ENCODE assay signal across 25 cellular contexts in genomic region chr2:8625399-8626283, GRCh38. TPM values are rescaled to one million over a fixed set of nuclear protein-coding genes. Genes with fewer than 3 reads are reported as not detected.
DNase-seq lines count a peak whose midpoint lies in the region; ATAC-seq and TF ChIP-seq lines count a peak whose summit lies in the region.
"Had no signal": no experiment of that assay in that cellular context is flagged by ENCODE, and none has a peak within 500 bp of the region (broad histone marks: within the 10 kb centered on the region; RNA-seq: fewer than 3 reads in every experiment).

No MANE protein-coding gene starts in this region.

- no peaks in the 10 kb centered on the region for H3K4me1 Mint-ChIP-seq in chondrocyte (ENCODE audit: low read depth)
- H3K4me1 Mint-ChIP-seq: activated naive CD4-positive, alpha-beta T cell treated with anti-CD3 and anti-CD28 coated beads, Interleukin-2, amount 50 U/mL, for 24 hours; central memory CD8-positive, alpha-beta T cell had no signal

- no peaks in the 10 kb centered on the region for H3K9me3 Mint-ChIP-seq in chondrocyte (ENCODE audit: low read depth)
- H3K9me3 Mint-ChIP-seq: activated naive CD4-positive, alpha-beta T cell treated with anti-CD3 and anti-CD28 coated beads, Interleukin-2, amount 50 U/mL, for 24 hours; activated T-cell treated with anti-CD3 and anti-CD28 coated beads, Interleukin-2, amount 50 U/mL, for 72 hours; CD8-positive, alpha-beta memory T cell; central memory CD8-positive, alpha-beta T cell; naive thymus-derived CD8-positive, alpha-beta T cell had no signal

- H3K36me3 Mint-ChIP-seq in chondrocyte (ENCODE audit: low read depth) = no peaks in the 10 kb centered on the region
- H3K36me3 Mint-ChIP-seq: activated naive CD4-positive, alpha-beta T cell treated with anti-CD3 and anti-CD28 coated beads, Interleukin-2, amount 50 U/mL, for 24 hours; CD8-positive, alpha-beta memory T cell; naive thymus-derived CD8-positive, alpha-beta T cell had no signal

- TF ChIP-seq CTCF in chondrocyte (IDR thresholded peaks at IDR 0.05) = no peak

- DNase-seq in activated CD4-positive, CD25-positive, alpha-beta regulatory T cell treated with anti-CD3 and anti-CD28 coated beads, Interleukin-2, amount 50 U/mL, for 72 hours = peak; percentile 17
- DNase-seq in chondrocyte (ENCODE audit: low spot score) = peak; percentile 89
- DNase-seq in mesenteric fat pad (ENCODE audit: low spot score) = peak; percentile 87
- DNase-seq in sciatic nerve (ENCODE audit: low spot score) = peak; percentile 49
- no peak for DNase-seq in hypothalamus (lab: John Stamatoyannopoulos, UW)
- DNase-seq in Ammon's horn (ENCODE audit: low spot score) = no peak
- DNase-seq in GM03348 (ENCODE audit: low spot score) = no peak
- DNase-seq: 8988T; activated CD4-positive, alpha-beta T cell treated with anti-CD3 and anti-CD28 coated beads for 4 hours; activated T-cell treated with anti-CD3 and anti-CD28 coated beads, Interleukin-2, amount 50 U/mL, for 72 hours; AML-193; CD8-positive, alpha-beta memory T cell; DMS153; glutamatergic neuron; GOT3; NCI-H146; NCI-H510A treated with DMSO at 0.1 percent for 48 hours; PC-9; psoas muscle; SHP77 treated with DMSO at 0.1 percent for 48 hours; upper lobe of left lung had no signal

- intact Hi-C loops in sciatic nerve (cut with DNase I) = loop anchor here (5.0 to 10.0 kb wide), 2 partner anchors 59 to 1198 kb away; partner anchors contain the start of gene ID2

- no peak overlapping the region for H3K27ac Mint-ChIP-seq in chondrocyte (ENCODE audit: unreplicated experiment)
- H3K27ac Mint-ChIP-seq: activated naive CD4-positive, alpha-beta T cell treated with anti-CD3 and anti-CD28 coated beads, Interleukin-2, amount 50 U/mL, for 24 hours; activated T-cell treated with anti-CD3 and anti-CD28 coated beads, Interleukin-2, amount 50 U/mL, for 72 hours had no signal

- no peak overlapping the region for H3K4me3 Mint-ChIP-seq in chondrocyte (ENCODE audit: unreplicated experiment)
- H3K4me3 Mint-ChIP-seq: activated naive CD4-positive, alpha-beta T cell treated with anti-CD3 and anti-CD28 coated beads, Interleukin-2, amount 50 U/mL, for 24 hours; activated T-cell treated with anti-CD3 and anti-CD28 coated beads, Interleukin-2, amount 50 U/mL, for 72 hours; CD8-positive, alpha-beta memory T cell; central memory CD8-positive, alpha-beta T cell; naive thymus-derived CD8-positive, alpha-beta T cell had no signal

- peaks cover 11% of the 10 kb centered on the region for H3K27me3 Mint-ChIP-seq in chondrocyte (ENCODE audit: low read depth)
- H3K27me3 Mint-ChIP-seq: activated naive CD4-positive, alpha-beta T cell treated with anti-CD3 and anti-CD28 coated beads, Interleukin-2, amount 50 U/mL, for 24 hours had no signal

- ATAC-seq in activated CD4-positive, CD25-positive, alpha-beta regulatory T cell treated with anti-CD3 and anti-CD28 coated beads, Interleukin-2, amount 50 U/mL, for 24 hours = no peak
- ATAC-seq in sciatic nerve = no peak
- ATAC-seq: naive thymus-derived CD8-positive, alpha-beta T cell; psoas muscle had no signal

RNA-seq across cellular contexts. Expression of gene ID2, which starts 56.2 kb away (rescaled TPM):
- total RNA-seq in chondrocyte (23.1 to 50.5 TPM (median 23.2 TPM) in 3 replicates), mesenteric fat pad (169 TPM), sciatic nerve (95.8 TPM)

Comparison
In these comparisons a context has a peak if more than half of its experiments do, and no peak if none do; other contexts are left out.
1. DNase-seq: peak in activated CD4-positive, CD25-positive, alpha-beta regulatory T cell treated with anti-CD3 and anti-CD28 coated beads, Interleukin-2, amount 50 U/mL, for 72 hours (single experiment), chondrocyte (single experiment), mesenteric fat pad (single experiment) and sciatic nerve (single experiment); none in hypothalamus (0 of 51), Ammon's horn (single experiment) and GM03348 (single experiment).